In the genomic region with DNA sequence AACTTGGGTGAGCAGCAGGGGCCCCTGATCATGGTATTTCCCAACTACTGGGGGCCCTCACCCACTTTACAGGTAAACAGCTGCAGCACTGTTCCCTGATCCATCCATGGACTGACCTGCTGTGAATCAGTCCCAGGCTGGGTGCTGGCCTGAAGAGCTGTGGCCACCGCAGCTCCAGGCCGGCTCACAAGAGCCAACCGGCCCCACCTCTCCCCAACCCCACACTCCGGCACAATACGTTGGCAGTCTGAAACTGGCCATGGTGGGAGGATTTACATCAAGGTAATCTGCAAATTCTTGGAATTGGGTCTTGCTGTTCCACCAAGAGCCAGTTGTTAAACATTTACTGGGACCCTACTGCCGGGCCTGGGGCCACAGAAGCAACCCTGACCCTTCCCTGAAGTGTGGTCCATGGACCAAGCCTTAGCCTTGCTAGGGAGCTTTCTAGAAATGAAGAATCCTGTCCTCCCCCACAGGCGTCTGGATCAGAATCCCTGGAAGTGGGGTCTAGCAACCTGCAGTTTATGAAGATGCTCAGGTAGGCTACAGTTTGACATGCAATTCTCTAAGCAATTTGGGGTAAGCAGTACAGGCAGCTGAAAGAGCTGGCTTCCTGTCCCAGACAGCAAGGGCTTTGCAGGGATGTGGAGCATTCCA, we compare ENCODE assay signal across 26 cellular contexts. TPM values are rescaled to one million over a fixed set of nuclear protein-coding genes. Genes with fewer than 3 reads are reported as not detected.
"Had no signal": no experiment of that assay in that cellular context is flagged by ENCODE, and none has a peak within 500 bp of the region (broad histone marks: within the 10 kb centered on the region; RNA-seq: fewer than 3 reads in every experiment).

No MANE protein-coding gene starts in this region.

- DNase-seq: effector CD8-positive, alpha-beta T cell; foreskin keratinocyte; heart left ventricle; kidney glomerular epithelial cell; left ventricle myocardium superior; lower lobe of right lung; natural killer cell; occipital lobe; spleen; stimulated activated CD4-positive, alpha-beta T cell treated with anti-CD3 and anti-CD28 coated beads, Interleukin-4, amount 100 ng/mL, for 4 hours; stimulated activated naive CD8-positive, alpha-beta T cell treated with anti-CD3 and anti-CD28 coated beads, Interleukin-15, Interleukin-2, amounts not matched to agents 100 U/mL and 50 U/mL, for 24 hours; substantia nigra; upper lobe of right lung; uterus had no signal

- H3K9me3 ChIP-seq: uterus had no signal

- H3K9ac ChIP-seq: parathyroid adenoma had no signal

- H3K4me3 ChIP-seq: esophagus muscularis mucosa, gastroesophageal sphincter, heart left ventricle, hepatocyte, lower lobe of right lung, skin epidermis, spleen, thoracic aorta, tibial nerve, upper lobe of right lung, uterus had no signal

- H3K27ac Mint-ChIP-seq: natural killer cell; progenitor cell of endocrine pancreas; stimulated activated memory B cell treated with anti-CD40 and anti-IgM and Interleukin-4, amounts not matched to agents 10 μg/mL and 1 μg/mL and 100 μg/mL, for 72 hours had no signal

- H3K4me2 ChIP-seq: hepatocyte had no signal

- H3K36me3 Mint-ChIP-seq: natural killer cell; stimulated activated memory B cell treated with anti-CD40 and anti-IgM and Interleukin-4, amounts not matched to agents 10 μg/mL and 1 μg/mL and 100 μg/mL, for 72 hours had no signal

- H3K36me3 ChIP-seq: esophagus muscularis mucosa, gastroesophageal sphincter, heart left ventricle, lower lobe of right lung, spleen, thoracic aorta, tibial nerve, upper lobe of right lung, uterus had no signal

- ATAC-seq: foreskin keratinocyte; gastroesophageal sphincter; heart left ventricle; left ventricle myocardium superior; natural killer cell; stimulated activated memory B cell treated with anti-CD40 and anti-IgM and Interleukin-4, amounts not matched to agents 10 μg/mL and 1 μg/mL and 100 μg/mL, for 72 hours; stimulated activated naive CD8-positive, alpha-beta T cell treated with anti-CD3 and anti-CD28 coated beads, Interleukin-15, Interleukin-2, amounts not matched to agents 100 U/mL and 50 U/mL, for 24 hours had no signal

- H3K4me3 Mint-ChIP-seq: natural killer cell; stimulated activated memory B cell treated with anti-CD40 and anti-IgM and Interleukin-4, amounts not matched to agents 10 μg/mL and 1 μg/mL and 100 μg/mL, for 72 hours had no signal

- H3K27ac ChIP-seq: esophagus muscularis mucosa, foreskin keratinocyte, gastroesophageal sphincter, heart left ventricle, hepatocyte, lower lobe of right lung, parathyroid adenoma, skin epidermis, spleen, thoracic aorta, tibial nerve, upper lobe of right lung, uterus had no signal

- H3K4me1 ChIP-seq: foreskin keratinocyte, parathyroid adenoma had no signal

RNA-seq across cellular contexts. Expression of a gene that starts 3.7 kb away (rescaled TPM):
- total RNA-seq: endothelial cell of umbilical vein, fibroblast of lung, left ventricle myocardium superior, progenitor cell of endocrine pancreas had no signal
- polyA plus RNA-seq: endothelial cell of umbilical vein, fibroblast of lung, neural cell had no signal
